In the genomic region with DNA sequence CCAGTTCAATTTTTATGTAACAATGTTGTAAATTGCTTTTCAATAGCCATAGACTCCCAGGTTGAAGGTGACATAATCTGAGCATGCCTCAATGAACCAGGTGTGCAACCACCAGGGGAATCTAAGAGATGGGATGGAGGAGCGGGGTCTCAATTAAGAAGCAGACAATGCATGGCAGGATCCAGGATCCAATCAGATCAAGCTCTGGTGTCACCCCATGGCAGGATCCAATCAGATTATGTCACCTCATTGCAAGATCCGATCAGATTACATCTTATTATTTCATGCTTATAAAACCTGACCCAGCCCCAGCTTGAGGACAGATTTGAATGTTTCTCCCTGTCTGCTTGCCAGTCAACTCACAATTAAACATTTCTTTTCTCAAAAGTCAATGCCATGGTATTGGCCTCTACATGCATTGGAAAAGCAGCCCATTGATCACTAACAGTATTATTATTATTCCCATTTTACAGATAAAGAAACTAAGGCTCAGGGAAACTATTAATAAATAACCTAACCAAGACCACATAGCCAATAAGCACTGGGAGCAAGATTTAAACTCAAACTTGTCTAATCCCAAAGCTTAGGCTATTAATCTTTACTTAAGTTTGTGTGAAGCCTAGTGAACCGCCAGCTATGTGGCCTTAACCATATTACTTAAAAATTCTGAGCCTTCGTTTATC, we compare ENCODE assay signal across 1 cellular context.
TF ChIP-seq lines count a peak whose summit lies in the region.

No MANE protein-coding gene starts in this region.

TF ChIP-seq in liver, 16 proteins besides CTCF, POLR2A, EP300 and RAD21:
- TF ChIP-seq FOXA1 (IDR thresholded peaks at IDR 0.05): no peak
- no peak for TF ChIP-seq YY1 (IDR thresholded peaks at IDR 0.05)
- no peak for TF ChIP-seq JUND (IDR thresholded peaks at IDR 0.05)
- TF ChIP-seq, protein P1, sequence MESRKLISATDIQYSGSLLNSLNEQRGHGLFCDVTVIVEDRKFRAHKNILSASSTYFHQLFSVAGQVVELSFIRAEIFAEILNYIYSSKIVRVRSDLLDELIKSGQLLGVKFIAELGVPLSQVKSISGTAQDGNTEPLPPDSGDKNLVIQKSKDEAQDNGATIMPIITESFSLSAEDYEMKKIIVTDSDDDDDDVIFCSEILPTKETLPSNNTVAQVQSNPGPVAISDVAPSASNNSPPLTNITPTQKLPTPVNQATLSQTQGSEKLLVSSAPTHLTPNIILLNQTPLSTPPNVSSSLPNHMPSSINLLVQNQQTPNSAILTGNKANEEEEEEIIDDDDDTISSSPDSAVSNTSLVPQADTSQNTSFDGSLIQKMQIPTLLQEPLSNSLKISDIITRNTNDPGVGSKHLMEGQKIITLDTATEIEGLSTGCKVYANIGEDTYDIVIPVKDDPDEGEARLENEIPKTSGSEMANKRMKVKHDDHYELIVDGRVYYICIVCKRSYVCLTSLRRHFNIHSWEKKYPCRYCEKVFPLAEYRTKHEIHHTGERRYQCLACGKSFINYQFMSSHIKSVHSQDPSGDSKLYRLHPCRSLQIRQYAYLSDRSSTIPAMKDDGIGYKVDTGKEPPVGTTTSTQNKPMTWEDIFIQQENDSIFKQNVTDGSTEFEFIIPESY (IDR thresholded peaks at IDR 0.05): no peak
- TF ChIP-seq GABPA (IDR thresholded peaks at IDR 0.05 in 1 of 2, conservative IDR thresholded peaks at IDR 0.05 in 1 of 2): no peak
- no peak for TF ChIP-seq RXRA (IDR thresholded peaks at IDR 0.05)
- TF ChIP-seq HNF4G (IDR thresholded peaks at IDR 0.05): no peak
- TF ChIP-seq, protein P2, sequence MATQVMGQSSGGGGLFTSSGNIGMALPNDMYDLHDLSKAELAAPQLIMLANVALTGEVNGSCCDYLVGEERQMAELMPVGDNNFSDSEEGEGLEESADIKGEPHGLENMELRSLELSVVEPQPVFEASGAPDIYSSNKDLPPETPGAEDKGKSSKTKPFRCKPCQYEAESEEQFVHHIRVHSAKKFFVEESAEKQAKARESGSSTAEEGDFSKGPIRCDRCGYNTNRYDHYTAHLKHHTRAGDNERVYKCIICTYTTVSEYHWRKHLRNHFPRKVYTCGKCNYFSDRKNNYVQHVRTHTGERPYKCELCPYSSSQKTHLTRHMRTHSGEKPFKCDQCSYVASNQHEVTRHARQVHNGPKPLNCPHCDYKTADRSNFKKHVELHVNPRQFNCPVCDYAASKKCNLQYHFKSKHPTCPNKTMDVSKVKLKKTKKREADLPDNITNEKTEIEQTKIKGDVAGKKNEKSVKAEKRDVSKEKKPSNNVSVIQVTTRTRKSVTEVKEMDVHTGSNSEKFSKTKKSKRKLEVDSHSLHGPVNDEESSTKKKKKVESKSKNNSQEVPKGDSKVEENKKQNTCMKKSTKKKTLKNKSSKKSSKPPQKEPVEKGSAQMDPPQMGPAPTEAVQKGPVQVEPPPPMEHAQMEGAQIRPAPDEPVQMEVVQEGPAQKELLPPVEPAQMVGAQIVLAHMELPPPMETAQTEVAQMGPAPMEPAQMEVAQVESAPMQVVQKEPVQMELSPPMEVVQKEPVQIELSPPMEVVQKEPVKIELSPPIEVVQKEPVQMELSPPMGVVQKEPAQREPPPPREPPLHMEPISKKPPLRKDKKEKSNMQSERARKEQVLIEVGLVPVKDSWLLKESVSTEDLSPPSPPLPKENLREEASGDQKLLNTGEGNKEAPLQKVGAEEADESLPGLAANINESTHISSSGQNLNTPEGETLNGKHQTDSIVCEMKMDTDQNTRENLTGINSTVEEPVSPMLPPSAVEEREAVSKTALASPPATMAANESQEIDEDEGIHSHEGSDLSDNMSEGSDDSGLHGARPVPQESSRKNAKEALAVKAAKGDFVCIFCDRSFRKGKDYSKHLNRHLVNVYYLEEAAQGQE (IDR thresholded peaks at IDR 0.05): no peak
- no peak for TF ChIP-seq TAF1 (conservative IDR thresholded peaks at IDR 0.05)
- TF ChIP-seq, protein P3, sequence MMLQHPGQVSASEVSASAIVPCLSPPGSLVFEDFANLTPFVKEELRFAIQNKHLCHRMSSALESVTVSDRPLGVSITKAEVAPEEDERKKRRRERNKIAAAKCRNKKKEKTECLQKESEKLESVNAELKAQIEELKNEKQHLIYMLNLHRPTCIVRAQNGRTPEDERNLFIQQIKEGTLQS (IDR thresholded peaks at IDR 0.05): no peak
- no peak for TF ChIP-seq SP1 (IDR thresholded peaks at IDR 0.05)
- TF ChIP-seq, protein P4, sequence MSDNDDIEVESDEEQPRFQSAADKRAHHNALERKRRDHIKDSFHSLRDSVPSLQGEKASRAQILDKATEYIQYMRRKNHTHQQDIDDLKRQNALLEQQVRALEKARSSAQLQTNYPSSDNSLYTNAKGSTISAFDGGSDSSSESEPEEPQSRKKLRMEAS (IDR thresholded peaks at IDR 0.05): no peak
- TF ChIP-seq FOXA2 (IDR thresholded peaks at IDR 0.05): no peak
- no peak for TF ChIP-seq HNF4A (conservative IDR thresholded peaks at IDR 0.05)
- TF ChIP-seq EGR1 (IDR thresholded peaks at IDR 0.05; ENCODE audit: low read depth in 2 of 2): no peak
- no peak for TF ChIP-seq NR2F2 (IDR thresholded peaks at IDR 0.05)
